ENCODE assay signal across 1 cellular context in the genomic region with DNA sequence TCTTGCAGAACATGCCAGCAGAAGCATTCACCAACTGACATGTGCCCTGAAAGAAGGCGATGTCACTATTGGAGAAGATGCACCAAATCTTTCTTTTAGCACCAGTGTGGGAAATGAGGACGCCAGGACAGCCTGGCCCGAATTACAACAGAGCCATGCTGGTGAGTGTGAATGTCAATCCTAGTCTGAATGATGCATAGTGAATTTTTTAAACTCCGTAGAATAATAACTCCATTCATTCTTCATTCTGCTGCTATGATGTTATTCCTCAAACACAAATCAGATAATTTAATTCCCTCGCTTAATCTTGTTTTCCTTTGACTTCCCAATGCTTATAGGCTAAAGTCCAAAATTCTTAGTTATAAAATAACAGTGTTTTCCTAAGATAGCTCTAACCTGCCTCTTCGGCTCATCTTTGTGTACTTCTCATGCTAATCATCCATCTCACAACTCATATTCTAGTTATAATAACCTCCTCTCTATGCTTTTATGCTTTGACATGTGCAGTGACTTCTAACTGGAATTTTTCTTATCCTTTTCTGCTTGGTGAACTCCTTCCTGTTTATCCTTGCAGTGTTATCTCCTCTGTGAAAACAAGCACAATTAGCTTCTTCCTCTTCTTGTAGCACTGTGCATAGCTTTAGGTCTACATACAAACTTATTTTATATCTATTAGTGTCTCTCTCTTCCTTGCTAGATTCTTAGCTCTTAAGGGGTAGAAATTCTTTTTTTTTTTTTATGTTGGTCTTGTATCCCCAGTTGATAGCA.
TF ChIP-seq lines count a peak whose summit lies in the region.

No MANE protein-coding gene starts in this region.

TF ChIP-seq in SK-N-SH, 30 proteins besides CTCF, POLR2A, EP300 and RAD21 (continued from another document):
- TF ChIP-seq FOSL2 (IDR thresholded peaks at IDR 0.05; ENCODE audit: borderline replicate concordance, low read depth), result no peak
- TF ChIP-seq, protein P1, sequence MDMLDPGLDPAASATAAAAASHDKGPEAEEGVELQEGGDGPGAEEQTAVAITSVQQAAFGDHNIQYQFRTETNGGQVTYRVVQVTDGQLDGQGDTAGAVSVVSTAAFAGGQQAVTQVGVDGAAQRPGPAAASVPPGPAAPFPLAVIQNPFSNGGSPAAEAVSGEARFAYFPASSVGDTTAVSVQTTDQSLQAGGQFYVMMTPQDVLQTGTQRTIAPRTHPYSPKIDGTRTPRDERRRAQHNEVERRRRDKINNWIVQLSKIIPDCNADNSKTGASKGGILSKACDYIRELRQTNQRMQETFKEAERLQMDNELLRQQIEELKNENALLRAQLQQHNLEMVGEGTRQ (IDR thresholded peaks at IDR 0.05; ENCODE audit: borderline replicate concordance, low read depth, low read length), result no peak
- TF ChIP-seq, protein P2, sequence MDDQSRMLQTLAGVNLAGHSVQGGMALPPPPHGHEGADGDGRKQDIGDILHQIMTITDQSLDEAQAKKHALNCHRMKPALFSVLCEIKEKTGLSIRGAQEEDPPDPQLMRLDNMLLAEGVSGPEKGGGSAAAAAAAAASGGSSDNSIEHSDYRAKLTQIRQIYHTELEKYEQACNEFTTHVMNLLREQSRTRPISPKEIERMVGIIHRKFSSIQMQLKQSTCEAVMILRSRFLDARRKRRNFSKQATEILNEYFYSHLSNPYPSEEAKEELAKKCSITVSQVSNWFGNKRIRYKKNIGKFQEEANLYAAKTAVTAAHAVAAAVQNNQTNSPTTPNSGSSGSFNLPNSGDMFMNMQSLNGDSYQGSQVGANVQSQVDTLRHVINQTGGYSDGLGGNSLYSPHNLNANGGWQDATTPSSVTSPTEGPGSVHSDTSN (IDR thresholded peaks at IDR 0.05), result no peak
- TF ChIP-seq TAF1 (IDR thresholded peaks at IDR 0.05; ENCODE audit: borderline replicate concordance, low read depth, low read length), result no peak
- TF ChIP-seq ELF1 (IDR thresholded peaks at IDR 0.05), result no peak
- TF ChIP-seq YY1 (IDR thresholded peaks at IDR 0.05; ENCODE audit: low read depth), result no peak
